Comparison of ENCODE assay signal across 17 cellular contexts in genomic region chr19:16472992-16473391, GRCh38. TPM values are rescaled to one million over a fixed set of nuclear protein-coding genes. Genes with fewer than 3 reads are reported as not detected.
A peak's percentile ranks its signal among the peaks of the same experiment; 100 is the strongest.
DNase-seq lines count a peak whose midpoint lies in the region; ATAC-seq and TF ChIP-seq lines count a peak whose summit lies in the region.
"Had no signal": no experiment of that assay in that cellular context is flagged by ENCODE, and none has a peak within 500 bp of the region (broad histone marks: within the 10 kb centered on the region; RNA-seq: fewer than 3 reads in every experiment).

No MANE protein-coding gene starts in this region.

- H3K36me3 ChIP-seq in DND-41 (ENCODE audit: insufficient read depth, low read length) (no peaks in the 10 kb centered on the region), Peyer's patch (no peaks in the 10 kb centered on the region)
- H3K36me3 ChIP-seq: adrenal gland, transverse colon had no signal

- H3K27ac ChIP-seq in DND-41 (ENCODE audit: low read length) (no peak overlapping the region), Peyer's patch (no peak overlapping the region)
- H3K27ac ChIP-seq: KMS-11 had no signal

- H2AFZ ChIP-seq in DND-41 (ENCODE audit: low read depth, low read length) = peak overlapping the region; percentile 99

- intact Hi-C loops in activated T-helper 2 cell treated with anti-CD3 and anti-CD28 coated beads, Interferon-gamma antibody, Interleukin-2, Interleukin-4, amounts not matched to agents 10 μg/mL and 5 μg/mL and 100 μg/mL, durations not matched to agents 14 hours and 24 hours and 36 hours (cut with micrococcal nuclease) = no loop called here

- peaks cover 37% of the 10 kb centered on the region for H3K79me2 ChIP-seq in DND-41 (ENCODE audit: insufficient read depth, low read length)

- DNase-seq in activated CD4-positive, alpha-beta T cell treated with anti-CD3 and anti-CD28 coated beads, Interleukin-2, amount 10 ng/mL, durations not matched to agents 7 days and 5 days = no peak
- DNase-seq in activated CD4-positive, alpha-beta T cell treated with anti-CD3 and anti-CD28 coated beads for 1 hour = no peak
- DNase-seq in DND-41 (no peak), Peyer's patch (no peak)
- no peak for DNase-seq in activated T-helper 2 cell treated with anti-CD3 and anti-CD28 coated beads, Interferon-gamma antibody, Interleukin-2, Interleukin-4, amounts not matched to agents 10 μg/mL and 5 μg/mL and 100 μg/mL, durations not matched to agents 14 hours and 24 hours and 36 hours (ENCODE audit: low spot score)
- DNase-seq: adrenal gland, caudate nucleus, EL, hypothalamus, NCI-H1092 treated with DMSO at 0.1 percent for 48 hours, NCI-H774, transverse colon had no signal

- H3K36me3 Mint-ChIP-seq in activated CD4-positive, alpha-beta T cell treated with anti-CD3 and anti-CD28 coated beads, Interleukin-2, amount 10 ng/mL, durations not matched to agents 7 days and 5 days (ENCODE audit: low read depth) = no peaks in the 10 kb centered on the region
- H3K36me3 Mint-ChIP-seq in activated T-helper 2 cell treated with anti-CD3 and anti-CD28 coated beads, Interferon-gamma antibody, Interleukin-2, Interleukin-4, amounts not matched to agents 10 μg/mL and 5 μg/mL and 100 μg/mL, durations not matched to agents 14 hours and 24 hours and 36 hours (ENCODE audit: low read depth) = peaks cover 11% of the 10 kb centered on the region
- no peaks in the 10 kb centered on the region for H3K36me3 Mint-ChIP-seq in nephron (ENCODE audit: low read depth)

- POLR2A ChIA-PET in activated CD4-positive, alpha-beta T cell treated with anti-CD3 and anti-CD28 coated beads, Interleukin-2, amount 10 ng/mL, durations not matched to agents 7 days and 5 days (lab: Charles Lee) = interaction anchor here (0.6 kb wide), 1 partner anchor 22 kb away, joined by 5 read pairs; no protein-coding TSS in a partner anchor

- H3K27me3 ChIP-seq in DND-41 (ENCODE audit: insufficient read depth, low read length, poor library complexity) = no peaks in the 10 kb centered on the region
- H3K27me3 ChIP-seq in Peyer's patch = no peaks in the 10 kb centered on the region
- H3K27me3 ChIP-seq: adrenal gland, transverse colon had no signal

- H3K9me3 ChIP-seq in DND-41 (ENCODE audit: insufficient read depth, low read length, severe bottlenecking) (no peaks in the 10 kb centered on the region), Peyer's patch (peaks cover 0 to 3% (median 0%) of the 10 kb centered on the region in 4 donors)
- H3K9me3 ChIP-seq: transverse colon had no signal

- no peaks in the 10 kb centered on the region for H3K27me3 Mint-ChIP-seq in activated CD4-positive, alpha-beta T cell treated with anti-CD3 and anti-CD28 coated beads, Interleukin-2, amount 10 ng/mL, durations not matched to agents 7 days and 5 days
- H3K27me3 Mint-ChIP-seq in activated T-helper 2 cell treated with anti-CD3 and anti-CD28 coated beads, Interferon-gamma antibody, Interleukin-2, Interleukin-4, amounts not matched to agents 10 μg/mL and 5 μg/mL and 100 μg/mL, durations not matched to agents 14 hours and 24 hours and 36 hours (ENCODE audit: low read depth) = peaks cover 7% of the 10 kb centered on the region
- H3K27me3 Mint-ChIP-seq in nephron (ENCODE audit: low read depth) = no peaks in the 10 kb centered on the region

- peaks cover 26% of the 10 kb centered on the region for H3K4me1 Mint-ChIP-seq in activated CD4-positive, alpha-beta T cell treated with anti-CD3 and anti-CD28 coated beads, Interleukin-2, amount 10 ng/mL, durations not matched to agents 7 days and 5 days
- H3K4me1 Mint-ChIP-seq in activated T-helper 2 cell treated with anti-CD3 and anti-CD28 coated beads, Interferon-gamma antibody, Interleukin-2, Interleukin-4, amounts not matched to agents 10 μg/mL and 5 μg/mL and 100 μg/mL, durations not matched to agents 14 hours and 24 hours and 36 hours (ENCODE audit: low read depth) = peaks cover 15% of the 10 kb centered on the region
- peaks cover 39% of the 10 kb centered on the region for H3K4me1 Mint-ChIP-seq in nephron

- no peak for TF ChIP-seq CTCF in DND-41 (IDR thresholded peaks at IDR 0.05; ENCODE audit: borderline replicate concordance, extremely low read depth, low read length, poor library complexity, severe bottlenecking)
- TF ChIP-seq CTCF in nephron (IDR thresholded peaks at IDR 0.05; ENCODE audit: unreplicated experiment in 3 of 3) = no peak
- no peak for TF ChIP-seq CTCF in Peyer's patch (IDR thresholded peaks at IDR 0.05)

- H3K4me1 ChIP-seq in DND-41 (ENCODE audit: insufficient read depth, low read length) = peaks cover 28% of the 10 kb centered on the region
- H3K4me1 ChIP-seq in Peyer's patch = peaks cover 0 to 15% (median 8%) of the 10 kb centered on the region in 4 donors

- CTCF ChIA-PET in activated CD4-positive, alpha-beta T cell treated with anti-CD3 and anti-CD28 coated beads, Interleukin-2, amount 10 ng/mL, durations not matched to agents 7 days and 5 days (lab: Charles Lee) = interaction anchor here (0.6 kb wide), 1 partner anchor 200 kb away, joined by 3 read pairs; no protein-coding TSS in a partner anchor

- H3K4me3 ChIP-seq in DND-41 (ENCODE audit: low read depth in 1 of 2, low read length in 2 of 2) = no peak overlapping the region
- no peak overlapping the region for H3K4me3 ChIP-seq in Peyer's patch

- ATAC-seq in DND-41 (ENCODE audit: insufficient read depth, low read depth) = no peak
- no peak for ATAC-seq in GM21528 (IDR thresholded peaks at IDR 0.05; ENCODE audit: low FRiP score, unreplicated experiment)
- no peak for ATAC-seq in HG03045 (IDR thresholded peaks at IDR 0.05; ENCODE audit: unreplicated experiment)

- no peak overlapping the region for H3K9ac ChIP-seq in DND-41 (ENCODE audit: low read depth, low read length)
- H3K9ac ChIP-seq: KMS-11 had no signal

- H3K4me3 Mint-ChIP-seq in activated CD4-positive, alpha-beta T cell treated with anti-CD3 and anti-CD28 coated beads, Interleukin-2, amount 10 ng/mL, durations not matched to agents 7 days and 5 days = peak overlapping the region; percentile 27
- H3K4me3 Mint-ChIP-seq in activated T-helper 2 cell treated with anti-CD3 and anti-CD28 coated beads, Interferon-gamma antibody, Interleukin-2, Interleukin-4, amounts not matched to agents 10 μg/mL and 5 μg/mL and 100 μg/mL, durations not matched to agents 14 hours and 24 hours and 36 hours (ENCODE audit: low read depth) = peak overlapping the region; percentile 17
- H3K4me3 Mint-ChIP-seq in nephron = peak overlapping the region; percentile 62 to 78 (median 76)

- 0 out of 2 replicates have a peak overlapping the region, but pooled peaks have one; percentile 87 for H3K4me2 ChIP-seq in DND-41 (ENCODE audit: insufficient read depth, low read length)

- no peak overlapping the region for H3K27ac Mint-ChIP-seq in activated CD4-positive, alpha-beta T cell treated with anti-CD3 and anti-CD28 coated beads, Interleukin-2, amount 10 ng/mL, durations not matched to agents 7 days and 5 days
- no peak overlapping the region for H3K27ac Mint-ChIP-seq in activated T-helper 2 cell treated with anti-CD3 and anti-CD28 coated beads, Interferon-gamma antibody, Interleukin-2, Interleukin-4, amounts not matched to agents 10 μg/mL and 5 μg/mL and 100 μg/mL, durations not matched to agents 14 hours and 24 hours and 36 hours
- no peak overlapping the region for H3K27ac Mint-ChIP-seq in nephron

- peaks cover 2% of the 10 kb centered on the region for H3K9me3 Mint-ChIP-seq in activated CD4-positive, alpha-beta T cell treated with anti-CD3 and anti-CD28 coated beads, Interleukin-2, amount 10 ng/mL, durations not matched to agents 7 days and 5 days
- H3K9me3 Mint-ChIP-seq in activated T-helper 2 cell treated with anti-CD3 and anti-CD28 coated beads, Interferon-gamma antibody, Interleukin-2, Interleukin-4, amounts not matched to agents 10 μg/mL and 5 μg/mL and 100 μg/mL, durations not matched to agents 14 hours and 24 hours and 36 hours = no peaks in the 10 kb centered on the region
- no peaks in the 10 kb centered on the region for H3K9me3 Mint-ChIP-seq in nephron

- peaks cover 30% of the 10 kb centered on the region for H4K20me1 ChIP-seq in DND-41 (ENCODE audit: insufficient read depth, low read length)

- no peak for TF ChIP-seq POLR2A in Peyer's patch (IDR thresholded peaks at IDR 0.05)

RNA-seq across cellular contexts. Expression of gene EPS15L1, which starts 1.2 kb away (rescaled TPM):
- 10 to 100 TPM; 33.3 to 39.1 TPM for total RNA-seq in activated CD4-positive, alpha-beta T cell treated with anti-CD3 and anti-CD28 coated beads, Interleukin-2, amount 10 ng/mL, durations not matched to agents 7 days and 5 days
- total RNA-seq in activated T-helper 2 cell treated with anti-CD3 and anti-CD28 coated beads, Interferon-gamma antibody, Interleukin-2, Interleukin-4, amounts not matched to agents 10 μg/mL and 5 μg/mL and 100 μg/mL, durations not matched to agents 14 hours and 24 hours and 36 hours = 36.9 and 40.6 TPM in 2 replicates
- total RNA-seq in Peyer's patch = 10 to 100 TPM; 18.2 to 37.0 (median 35.2) TPM

RNA-seq across cellular contexts. Expression of gene CALR3, which starts 23.0 kb away (rescaled TPM):
- total RNA-seq in activated CD4-positive, alpha-beta T cell treated with anti-CD3 and anti-CD28 coated beads, Interleukin-2, amount 10 ng/mL, durations not matched to agents 7 days and 5 days = not detected
- total RNA-seq in activated T-helper 2 cell treated with anti-CD3 and anti-CD28 coated beads, Interferon-gamma antibody, Interleukin-2, Interleukin-4, amounts not matched to agents 10 μg/mL and 5 μg/mL and 100 μg/mL, durations not matched to agents 14 hours and 24 hours and 36 hours = not detected in 2 replicates
- not detected for total RNA-seq in Peyer's patch
- total RNA-seq: fibroblast of lung, transverse colon had no signal

RNA-seq across cellular contexts. Expression of gene C19orf44, which starts 23.2 kb away (rescaled TPM):
- 1 to 10 TPM; 3.1 to 3.9 TPM for total RNA-seq in activated CD4-positive, alpha-beta T cell treated with anti-CD3 and anti-CD28 coated beads, Interleukin-2, amount 10 ng/mL, durations not matched to agents 7 days and 5 days
- 3.8 and 3.9 TPM in 2 replicates for total RNA-seq in activated T-helper 2 cell treated with anti-CD3 and anti-CD28 coated beads, Interferon-gamma antibody, Interleukin-2, Interleukin-4, amounts not matched to agents 10 μg/mL and 5 μg/mL and 100 μg/mL, durations not matched to agents 14 hours and 24 hours and 36 hours
- 10 to 100 TPM in 1 of 4 donors, 1 to 10 TPM in 3; 3.7 to 13.2 (median 8.0) TPM for total RNA-seq in Peyer's patch

Comparison
In these comparisons a context has a peak if more than half of its experiments do, and no peak if none do; other contexts are left out.
1. H3K4me3 Mint-ChIP-seq: peak in every context shown above with its lines; median percentile 76 in nephron; 27 in activated CD4-positive, alpha-beta T cell treated with anti-CD3 and anti-CD28 coated beads, Interleukin-2, amount 10 ng/mL, durations not matched to agents 7 days and 5 days; 17 in activated T-helper 2 cell treated with anti-CD3 and anti-CD28 coated beads, Interferon-gamma antibody, Interleukin-2, Interleukin-4, amounts not matched to agents 10 μg/mL and 5 μg/mL and 100 μg/mL, durations not matched to agents 14 hours and 24 hours and 36 hours.